ENCODE assay signal across 9 cellular contexts in the genomic region with DNA sequence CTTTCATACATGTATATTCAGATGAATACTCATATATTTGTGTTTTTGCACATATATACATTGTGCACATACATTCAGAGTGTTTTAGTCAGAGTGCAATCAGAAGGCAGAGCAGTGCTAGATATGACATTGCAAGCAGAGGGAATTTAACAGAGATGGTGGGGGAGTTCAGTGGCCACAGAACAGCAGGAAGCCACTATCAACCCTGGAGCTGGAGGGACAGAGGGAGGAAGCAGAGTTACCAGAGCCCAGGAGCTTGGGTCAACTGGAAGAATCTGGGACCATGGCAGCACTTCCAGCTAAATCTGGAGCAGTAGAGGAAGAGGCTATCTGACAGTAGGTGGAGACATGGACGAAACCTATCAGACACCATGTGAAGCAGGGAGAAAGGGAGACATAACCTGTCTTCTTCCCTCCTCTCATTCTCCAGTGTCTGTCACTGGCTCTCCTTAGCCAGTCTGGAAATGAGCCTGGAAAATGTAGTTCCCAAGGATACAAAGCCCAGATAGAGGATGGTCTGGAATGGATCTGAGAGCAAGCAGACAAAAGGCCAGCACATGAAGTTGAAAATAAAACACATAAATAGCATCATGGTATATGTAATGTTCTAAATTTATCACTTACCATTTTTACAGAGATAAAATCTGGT. TPM values are rescaled to one million over a fixed set of nuclear protein-coding genes. Genes with fewer than 3 reads are reported as not detected.
DNase-seq lines count a peak whose midpoint lies in the region; ATAC-seq and TF ChIP-seq lines count a peak whose summit lies in the region.
"Had no signal": no experiment of that assay in that cellular context is flagged by ENCODE, and none has a peak within 500 bp of the region (broad histone marks: within the 10 kb centered on the region; RNA-seq: fewer than 3 reads in every experiment).

No MANE protein-coding gene starts in this region.

- H3K27ac Mint-ChIP-seq in CD8-positive, alpha-beta T cell: peak overlapping the region; percentile 78
- peak overlapping the region; percentile 86 for H3K27ac Mint-ChIP-seq in chondrocyte (ENCODE audit: unreplicated experiment)
- peak overlapping the region; percentile 98 to 100 (median 99) for H3K27ac Mint-ChIP-seq in naive B cell

- H3K4me3 Mint-ChIP-seq in CD8-positive, alpha-beta T cell: no peak overlapping the region
- H3K4me3 Mint-ChIP-seq in chondrocyte (ENCODE audit: unreplicated experiment) (no peak overlapping the region), naive B cell (peak overlapping the region; percentile 61 to 93 (median 82))

- peak overlapping the region; percentile 93 for H3K4me2 ChIP-seq in OCI-LY3 (ENCODE audit: low read length)

- POLR2A ChIA-PET in CD8-positive, alpha-beta T cell (lab: Charles Lee): interaction anchor here (1.1 to 6.6 kb wide), 2 partner anchors 19 to 72 kb away, joined by 4 to 71 read pairs; a partner anchor contains a TSS

- no peaks in the 10 kb centered on the region for H3K36me3 ChIP-seq in CD8-positive, alpha-beta T cell (ENCODE audit: insufficient read depth, low read length)
- H3K36me3 ChIP-seq in OCI-LY3 (replicated peaks; ENCODE audit: low read depth, low read length) (no peaks in the 10 kb centered on the region), lower lobe of right lung (no peaks in the 10 kb centered on the region)

- H3K4me1 ChIP-seq in CD8-positive, alpha-beta T cell (ENCODE audit: insufficient read depth, low read length): peaks cover 60% of the 10 kb centered on the region
- H3K4me1 ChIP-seq in OCI-LY3 (ENCODE audit: low read length) (peaks cover 69% of the 10 kb centered on the region), lower lobe of right lung (peaks cover 8% of the 10 kb centered on the region)

- no peaks in the 10 kb centered on the region for H4K20me1 ChIP-seq in OCI-LY3 (ENCODE audit: insufficient read depth, low read length)

- H3K4me3 ChIP-seq in CD8-positive, alpha-beta T cell (ENCODE audit: low read depth, low read length): no peak overlapping the region
- H3K4me3 ChIP-seq in OCI-LY3 (ENCODE audit: low read length): peak overlapping the region; percentile 65
- no peak overlapping the region for H3K4me3 ChIP-seq in lower lobe of right lung

- DNase-seq in CD8-positive, alpha-beta T cell: no peak
- DNase-seq in chondrocyte (ENCODE audit: low spot score): no peak
- no peak for DNase-seq in naive B cell
- no peak for DNase-seq in midbrain (lab: John Stamatoyannopoulos, UW)
- no peak for DNase-seq in lower lobe of right lung
- no peak for DNase-seq in amniotic stem cell (lab: John Stamatoyannopoulos, UW)
- DNase-seq in NCI-H2171 treated with DMSO at 0.1 percent for 48 hours (lab: John Stamatoyannopoulos, UW): no peak
- DNase-seq: NCI-H774 had no signal

- H3K27me3 Mint-ChIP-seq in CD8-positive, alpha-beta T cell (ENCODE audit: low read depth): no peaks in the 10 kb centered on the region
- H3K27me3 Mint-ChIP-seq in chondrocyte (ENCODE audit: low read depth) (no peaks in the 10 kb centered on the region), naive B cell (no peaks in the 10 kb centered on the region)

- no peak overlapping the region for H3K27ac ChIP-seq in CD8-positive, alpha-beta T cell (ENCODE audit: low read depth, low read length)
- H3K27ac ChIP-seq in OCI-LY3 (ENCODE audit: low read length): peak overlapping the region; percentile 97
- no peak overlapping the region for H3K27ac ChIP-seq in lower lobe of right lung

- ATAC-seq in CD8-positive, alpha-beta T cell: no peak
- ATAC-seq in naive B cell (ENCODE audit: low read depth in 2 of 2) (no peak), lower lobe of right lung (no peak)

- intact Hi-C loops in CD8-positive, alpha-beta T cell (cut with DNase I, micrococcal nuclease): loop anchor here in 1 of 2 experiments (5.0 kb wide), 1 partner anchor 49 kb away; no protein-coding TSS in a partner anchor
- intact Hi-C loops in lower lobe of right lung (cut with DNase I): no loop called here

- H3K9me3 Mint-ChIP-seq in CD8-positive, alpha-beta T cell: no peaks in the 10 kb centered on the region
- no peaks in the 10 kb centered on the region for H3K9me3 Mint-ChIP-seq in chondrocyte (ENCODE audit: low read depth)
- H3K9me3 Mint-ChIP-seq in naive B cell: no peaks in the 10 kb centered on the region

- H2AFZ ChIP-seq in OCI-LY3 (ENCODE audit: low read depth, low read length): no peak overlapping the region

- H3K27me3 ChIP-seq in CD8-positive, alpha-beta T cell (ENCODE audit: insufficient read depth, low read length): no peaks in the 10 kb centered on the region
- H3K27me3 ChIP-seq in OCI-LY3 (ENCODE audit: low read depth, low read length) (no peaks in the 10 kb centered on the region), lower lobe of right lung (ENCODE audit: low read depth) (no peaks in the 10 kb centered on the region)

- no peaks in the 10 kb centered on the region for H3K36me3 Mint-ChIP-seq in CD8-positive, alpha-beta T cell
- H3K36me3 Mint-ChIP-seq in chondrocyte (ENCODE audit: low read depth) (peaks cover 2% of the 10 kb centered on the region), naive B cell (no peaks in the 10 kb centered on the region)

- CTCF ChIA-PET in CD8-positive, alpha-beta T cell (lab: Charles Lee): interaction anchor here (2.8 to 5.4 kb wide), 2 partner anchors 19 to 22 kb away, joined by 8 to 25 read pairs; no protein-coding TSS in a partner anchor

- H3K4me1 Mint-ChIP-seq in CD8-positive, alpha-beta T cell (ENCODE audit: low read depth): peaks cover 67% of the 10 kb centered on the region
- H3K4me1 Mint-ChIP-seq in chondrocyte (ENCODE audit: low read depth): peaks cover 22% of the 10 kb centered on the region
- H3K4me1 Mint-ChIP-seq in naive B cell: peaks cover 70 to 95% (median 82%) of the 10 kb centered on the region in 3 donors

- no peak for TF ChIP-seq CTCF in CD8-positive, alpha-beta T cell (IDR thresholded peaks at IDR 0.05)
- TF ChIP-seq CTCF in OCI-LY3 (IDR thresholded peaks at IDR 0.05; ENCODE audit: low read depth, low read length) (peak; percentile 22; the same call in 1 of the 2 replicates), chondrocyte (IDR thresholded peaks at IDR 0.05) (no peak), lower lobe of right lung (IDR thresholded peaks at IDR 0.05) (no peak)

- H3K9ac ChIP-seq in OCI-LY3 (ENCODE audit: low read length): peak overlapping the region; percentile 80

- no peaks in the 10 kb centered on the region for H3K9me3 ChIP-seq in CD8-positive, alpha-beta T cell (ENCODE audit: low read length)
- H3K9me3 ChIP-seq in OCI-LY3 (ENCODE audit: insufficient read depth, low read length) (no peaks in the 10 kb centered on the region), lower lobe of right lung (no peaks in the 10 kb centered on the region)

- no peaks in the 10 kb centered on the region for H3K79me2 ChIP-seq in OCI-LY3 (ENCODE audit: low read length)

RNA-seq across cellular contexts. Expression of a gene that starts 33.6 kb away (rescaled TPM):
- total RNA-seq in CD8-positive, alpha-beta T cell: 100 to 1,000 TPM; 123 to 134 TPM
- total RNA-seq in chondrocyte (24.2 to 29.9 TPM (median 28.3 TPM) in 3 replicates), lower lobe of right lung (40.0 TPM)
- polyA plus RNA-seq in naive B cell (ENCODE audit: low read depth in 6 of 6): 10 to 100 TPM; 52.7 to 78.0 (median 63.2) TPM

Comparison
In these comparisons a context has a peak if more than half of its experiments do, and no peak if none do; other contexts are left out.
1. H3K4me3 Mint-ChIP-seq: peak in naive B cell (8 of 8); none in CD8-positive, alpha-beta T cell (single experiment) and chondrocyte (single experiment).
2. Peak in every context shown above with its lines, with median percentiles within 50 percentile points of each other: H3K27ac Mint-ChIP-seq.